Comparison of ENCODE assay signal across 8 cellular contexts in the genomic region with DNA sequence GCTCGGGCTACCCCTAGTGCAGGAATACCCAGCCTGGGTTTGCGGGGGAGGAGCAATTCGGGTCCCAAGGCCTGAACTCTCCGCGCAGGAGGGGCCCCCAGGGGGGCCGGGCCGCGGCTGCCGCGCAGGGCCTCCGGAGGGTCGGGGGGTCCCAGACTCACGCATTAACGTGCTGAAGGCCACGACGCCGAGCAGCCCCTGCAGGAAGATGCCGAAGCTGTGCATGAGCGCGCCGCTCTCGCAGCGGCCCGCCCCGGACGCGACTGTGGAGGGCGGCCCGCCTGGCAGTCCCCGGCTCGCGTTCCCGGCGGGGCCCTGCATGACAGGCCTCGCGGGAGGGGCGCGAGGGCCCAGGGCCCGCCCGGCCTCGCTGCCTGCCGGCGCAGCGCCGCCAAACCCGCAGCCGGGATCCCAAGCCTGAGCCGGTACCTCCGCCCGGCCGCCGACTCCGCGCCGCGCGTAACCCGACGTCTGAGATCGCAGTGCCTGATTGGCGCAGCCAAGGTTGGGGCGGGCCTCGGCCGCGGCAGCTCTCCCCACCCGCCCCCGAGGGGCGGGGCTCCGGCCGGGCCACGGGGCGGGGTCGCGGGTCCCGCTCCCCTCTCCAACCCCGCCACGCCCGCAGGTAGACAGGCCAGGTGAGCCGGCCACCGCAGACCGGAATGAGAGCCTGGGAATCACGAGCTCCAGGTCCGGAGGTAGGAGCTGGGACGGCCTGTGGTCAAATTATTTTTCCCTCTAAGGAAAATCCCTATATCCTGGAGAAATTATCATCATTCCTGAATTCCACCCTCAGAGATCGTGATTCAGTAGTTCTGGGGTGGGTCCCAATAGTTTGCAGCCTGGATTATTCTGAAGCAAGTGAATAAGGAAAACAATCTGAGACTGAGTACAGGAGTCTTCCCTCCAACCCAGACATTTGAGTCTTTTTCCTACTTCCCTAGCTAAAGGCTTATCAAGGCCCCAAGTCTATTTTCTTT.
DNase-seq lines count a peak whose midpoint lies in the region; ATAC-seq lines count a peak whose summit lies in the region.

STIMATE (minus strand) TSS at position 419 of the 980 bp plus-strand sequence; CDS start at position 321, 98 bp downstream.

- ATAC-seq in GM19035 (IDR thresholded peaks at IDR 0.05; ENCODE audit: unreplicated experiment), result peak; percentile 94
- peak; percentile 92 for ATAC-seq in HG03280 (IDR thresholded peaks at IDR 0.05; ENCODE audit: unreplicated experiment)

- DNase-seq in AG20443 (ENCODE audit: low spot score) (peak; percentile 98), NCI-H510A (lab: John Stamatoyannopoulos, UW) (peak; percentile 72), kidney tubule cell (ENCODE audit: low spot score) (peak; percentile 85)
- peak; percentile 81 for DNase-seq in activated CD4-positive, alpha-beta T cell treated with anti-CD3 and anti-CD28 coated beads for 4 hours
- DNase-seq in stimulated activated CD4-positive, alpha-beta T cell treated with anti-CD3 and anti-CD28 coated beads, Interleukin-1b, Interleukin-23, amount 100 ng/mL, for 24 hours (ENCODE audit: low read depth in 4 of 4, low spot score in 1 of 4), result peak; percentile 50 to 84 (median 70)

- H3K27ac ChIP-seq in cingulate gyrus (ENCODE audit: low read depth, low read length), result peak within 1 kb of the TSS; percentile 62

Comparison
In these comparisons a context has a peak if more than half of its experiments do, and no peak if none do; other contexts are left out.
1. Peak in every context shown above with its lines: DNase-seq, ATAC-seq and H3K27ac ChIP-seq.